In genomic region chr3:9396301-9396631, GRCh38 we compare ENCODE assay signal across 8 cellular contexts. TPM values are rescaled to one million over a fixed set of nuclear protein-coding genes. Genes with fewer than 3 reads are reported as not detected.
A peak's percentile ranks its signal among the peaks of the same experiment; 100 is the strongest.
DNase-seq lines count a peak whose midpoint lies in the region; ATAC-seq, FAIRE-seq and TF ChIP-seq lines count a peak whose summit lies in the region.

No MANE protein-coding gene starts in this region.

- H3K4me1 ChIP-seq in gastroesophageal sphincter (peaks cover 19 to 73% (median 33%) of the 10 kb centered on the region in 3 donors), osteoblast (ENCODE audit: insufficient read depth, low read length) (peaks cover 38% of the 10 kb centered on the region)

- intact Hi-C loops in activated T-helper 2 cell treated with anti-CD3 and anti-CD28 coated beads, Interferon-gamma antibody, Interleukin-2, Interleukin-4, amounts not matched to agents 10 μg/mL and 5 μg/mL and 100 μg/mL, durations not matched to agents 14 hours and 24 hours and 36 hours (cut with micrococcal nuclease): loop anchor here (1.0 to 5.0 kb wide), 9 partner anchors 8 to 591 kb away; partner anchors contain the start of genes ARPC4, BRPF1, EMC3 and JAGN1

- peak in 1 of 2 donors; percentile 43 for TF ChIP-seq POLR2A in gastroesophageal sphincter (IDR thresholded peaks at IDR 0.05)

- peak overlapping the region; percentile 84 to 99 (median 98) for H3K27ac ChIP-seq in gastroesophageal sphincter
- peak overlapping the region; percentile 95 for H3K27ac ChIP-seq in osteoblast (ENCODE audit: low read depth, low read length)

- TF ChIP-seq EP300 in gastroesophageal sphincter (IDR thresholded peaks at IDR 0.05): no peak

- peaks cover 73% of the 10 kb centered on the region for H4K20me1 ChIP-seq in osteoblast (ENCODE audit: insufficient read depth, low read length)

- ATAC-seq in GM19463 (IDR thresholded peaks at IDR 0.05; ENCODE audit: unreplicated experiment) (peak; percentile 31), HG03571 (IDR thresholded peaks at IDR 0.05; ENCODE audit: unreplicated experiment) (peak; percentile 21), gastroesophageal sphincter (peak; percentile 64)

- H3K4me3 ChIP-seq in gastroesophageal sphincter: peak overlapping the region; percentile 54 to 84
- H3K4me3 ChIP-seq in osteoblast (ENCODE audit: insufficient read depth, low read length): peak overlapping the region; percentile 88

- no peaks in the 10 kb centered on the region for H3K27me3 Mint-ChIP-seq in activated T-helper 2 cell treated with anti-CD3 and anti-CD28 coated beads, Interferon-gamma antibody, Interleukin-2, Interleukin-4, amounts not matched to agents 10 μg/mL and 5 μg/mL and 100 μg/mL, durations not matched to agents 14 hours and 24 hours and 36 hours (ENCODE audit: low read depth)

- peaks cover 87% of the 10 kb centered on the region for H3K79me2 ChIP-seq in osteoblast (ENCODE audit: insufficient read depth, low read length)

- TF ChIP-seq CTCF in gastroesophageal sphincter (IDR thresholded peaks at IDR 0.05): peak in 1 of 4 experiments; percentile 28
- TF ChIP-seq CTCF in osteoblast (IDR thresholded peaks at IDR 0.05; ENCODE audit: extremely low read depth, low read depth, low read length): no peak
- no peak for TF ChIP-seq CTCF in D721Med (IDR thresholded peaks at IDR 0.05; ENCODE audit: insufficient read depth, missing control alignments)

- peak overlapping the region; percentile 98 for H3K4me2 ChIP-seq in osteoblast (ENCODE audit: insufficient read depth, low read length)

- peaks cover 71% of the 10 kb centered on the region for H3K36me3 Mint-ChIP-seq in activated T-helper 2 cell treated with anti-CD3 and anti-CD28 coated beads, Interferon-gamma antibody, Interleukin-2, Interleukin-4, amounts not matched to agents 10 μg/mL and 5 μg/mL and 100 μg/mL, durations not matched to agents 14 hours and 24 hours and 36 hours (ENCODE audit: low read depth)

- 0% methylated on average over 3 to 5 of the region's 25 CpGs for WGBS in gastroesophageal sphincter (ENCODE audit: low coverage in 1 of 2), 2 donors

- H3K4me3 Mint-ChIP-seq in activated T-helper 2 cell treated with anti-CD3 and anti-CD28 coated beads, Interferon-gamma antibody, Interleukin-2, Interleukin-4, amounts not matched to agents 10 μg/mL and 5 μg/mL and 100 μg/mL, durations not matched to agents 14 hours and 24 hours and 36 hours (ENCODE audit: low read depth): peak overlapping the region; percentile 88

- peak overlapping the region; percentile 88 for H3K27ac Mint-ChIP-seq in activated T-helper 2 cell treated with anti-CD3 and anti-CD28 coated beads, Interferon-gamma antibody, Interleukin-2, Interleukin-4, amounts not matched to agents 10 μg/mL and 5 μg/mL and 100 μg/mL, durations not matched to agents 14 hours and 24 hours and 36 hours

- H3K9me3 Mint-ChIP-seq in activated T-helper 2 cell treated with anti-CD3 and anti-CD28 coated beads, Interferon-gamma antibody, Interleukin-2, Interleukin-4, amounts not matched to agents 10 μg/mL and 5 μg/mL and 100 μg/mL, durations not matched to agents 14 hours and 24 hours and 36 hours: no peaks in the 10 kb centered on the region

- peak; percentile 57 for DNase-seq in DMS 273 treated with DMSO at 0.1 percent for 48 hours (lab: John Stamatoyannopoulos, UW)
- DNase-seq in NOMO-1 (lab: John Stamatoyannopoulos, UW; ENCODE audit: unreplicated experiment in 2 of 2): peak; percentile 92 to 98
- peak; percentile 83 for DNase-seq in activated T-helper 2 cell treated with anti-CD3 and anti-CD28 coated beads, Interferon-gamma antibody, Interleukin-2, Interleukin-4, amounts not matched to agents 10 μg/mL and 5 μg/mL and 100 μg/mL, durations not matched to agents 14 hours and 24 hours and 36 hours (ENCODE audit: low spot score)
- peak; percentile 91 for DNase-seq in osteoblast (ENCODE audit: insufficient read length, low spot score, missing footprints)
- no peak for DNase-seq in D721Med (ENCODE audit: insufficient read length, low spot score)

- H3K4me1 Mint-ChIP-seq in activated T-helper 2 cell treated with anti-CD3 and anti-CD28 coated beads, Interferon-gamma antibody, Interleukin-2, Interleukin-4, amounts not matched to agents 10 μg/mL and 5 μg/mL and 100 μg/mL, durations not matched to agents 14 hours and 24 hours and 36 hours (ENCODE audit: low read depth): peaks cover 56% of the 10 kb centered on the region

- peaks cover 0 to 15% of the 10 kb centered on the region in 2 donors for H3K36me3 ChIP-seq in gastroesophageal sphincter
- peaks cover 42% of the 10 kb centered on the region for H3K36me3 ChIP-seq in osteoblast (ENCODE audit: insufficient read depth, low read length)

- H3K27me3 ChIP-seq in gastroesophageal sphincter (no peaks in the 10 kb centered on the region), osteoblast (ENCODE audit: insufficient read depth, low read length) (no peaks in the 10 kb centered on the region)

- no peak for FAIRE-seq in D721Med (lab: Jason Lieb, UNC)

- H2AFZ ChIP-seq in osteoblast (ENCODE audit: low read length): peak overlapping the region; percentile 69

- no peaks in the 10 kb centered on the region for H3K9me3 ChIP-seq in gastroesophageal sphincter
- no peaks in the 10 kb centered on the region for H3K9me3 ChIP-seq in osteoblast (ENCODE audit: low read depth, low read length)

RNA-seq across cellular contexts. Expression of gene SETD5, which starts 1.1 kb away (rescaled TPM):
- total RNA-seq in activated T-helper 2 cell treated with anti-CD3 and anti-CD28 coated beads, Interferon-gamma antibody, Interleukin-2, Interleukin-4, amounts not matched to agents 10 μg/mL and 5 μg/mL and 100 μg/mL, durations not matched to agents 14 hours and 24 hours and 36 hours: 146 and 148 TPM in 2 replicates
- total RNA-seq in gastroesophageal sphincter: 10 to 100 TPM; 51.5 to 95.3 (median 76.8) TPM
- 103 and 106 TPM in 2 replicates for total RNA-seq in osteoblast

RNA-seq across cellular contexts. Expression of gene THUMPD3, which starts 33.4 kb away (rescaled TPM):
- total RNA-seq in activated T-helper 2 cell treated with anti-CD3 and anti-CD28 coated beads, Interferon-gamma antibody, Interleukin-2, Interleukin-4, amounts not matched to agents 10 μg/mL and 5 μg/mL and 100 μg/mL, durations not matched to agents 14 hours and 24 hours and 36 hours: 56.5 and 57.7 TPM in 2 replicates
- 10 to 100 TPM; 18.8 to 32.1 (median 25.8) TPM for total RNA-seq in gastroesophageal sphincter
- 42.1 and 42.7 TPM in 2 replicates for total RNA-seq in osteoblast
